Comparison of ENCODE assay signal across 15 cellular contexts in the genomic region with DNA sequence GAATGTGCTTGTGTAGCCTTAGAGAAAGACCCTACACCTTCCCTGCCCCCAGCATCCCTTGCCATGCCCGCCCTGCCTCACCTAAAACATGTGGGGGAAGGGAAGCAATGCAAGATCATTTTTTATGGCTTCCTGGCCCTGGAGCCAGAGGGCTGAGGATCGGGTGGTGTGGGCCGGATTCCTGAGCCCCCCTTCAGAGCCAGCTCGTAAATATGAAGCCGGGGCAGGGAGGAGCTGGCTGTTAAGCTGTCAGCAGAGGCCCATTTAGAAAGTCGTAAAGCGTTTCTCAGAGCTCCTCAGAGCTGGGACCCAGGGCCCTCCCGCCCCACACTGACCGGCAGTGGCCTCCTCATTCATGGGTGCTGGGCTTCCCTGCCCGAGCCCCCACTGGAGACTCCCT. TPM values are rescaled to one million over a fixed set of nuclear protein-coding genes. Genes with fewer than 3 reads are reported as not detected.
DNase-seq lines count a peak whose midpoint lies in the region; ATAC-seq, FAIRE-seq and TF ChIP-seq lines count a peak whose summit lies in the region.
"Had no signal": no experiment of that assay in that cellular context is flagged by ENCODE, and none has a peak within 500 bp of the region (broad histone marks: within the 10 kb centered on the region; RNA-seq: fewer than 3 reads in every experiment).

No MANE protein-coding gene starts in this region.

- peak; percentile 79 for DNase-seq in GM04504 (ENCODE audit: low read depth)
- DNase-seq in adipocyte (ENCODE audit: low read depth) = no peak
- DNase-seq in lower lobe of right lung = no peak
- no peak for DNase-seq in tibial artery
- DNase-seq in WERI-Rb-1 = no peak
- no peak for DNase-seq in NCI-H2196 treated with DMSO at 0.1 percent for 48 hours (lab: John Stamatoyannopoulos, UW; ENCODE audit: unreplicated experiment)
- no peak for DNase-seq in GM19239 (ENCODE audit: insufficient read length, low spot score)
- no peak for DNase-seq in AG20443 (ENCODE audit: low spot score)
- DNase-seq: activated CD4-positive, alpha-beta memory T cell treated with anti-CD3 and anti-CD28 coated beads, Interleukin-2, amount 10 ng/mL, durations not matched to agents 7 days and 5 days; activated T-cell treated with anti-CD3 and anti-CD28 coated beads, Interleukin-2, amount 50 U/mL, for 4 hours; NCI-H774; SW 1271 had no signal

- no peaks in the 10 kb centered on the region for H3K9me3 ChIP-seq in adipocyte (ENCODE audit: control insufficient read depth, low read length)
- H3K9me3 ChIP-seq in lower lobe of right lung = no peaks in the 10 kb centered on the region
- no peaks in the 10 kb centered on the region for H3K9me3 ChIP-seq in tibial artery
- no peaks in the 10 kb centered on the region for H3K9me3 ChIP-seq in WERI-Rb-1 (ENCODE audit: severe bottlenecking)
- H3K9me3 ChIP-seq: breast epithelium had no signal

- H3K4me1 ChIP-seq in adipocyte (ENCODE audit: control insufficient read depth, insufficient read depth, low read length) (peaks cover 44% of the 10 kb centered on the region), lower lobe of right lung (peaks cover 77% of the 10 kb centered on the region), tibial artery (peaks cover 0 to 71% (median 52%) of the 10 kb centered on the region in 4 donors)

- intact Hi-C loops in lower lobe of right lung (cut with DNase I) = no loop called here
- intact Hi-C loops in tibial artery (cut with DNase I; ENCODE audit: low total_unique reads) = no loop called here

- no peak for FAIRE-seq in GM19239 (lab: Jason Lieb, UNC)

- no peaks in the 10 kb centered on the region for H3K36me3 ChIP-seq in adipocyte (ENCODE audit: control insufficient read depth, insufficient read depth, low read length, severe bottlenecking)
- no peaks in the 10 kb centered on the region for H3K36me3 ChIP-seq in lower lobe of right lung
- H3K36me3 ChIP-seq in tibial artery = no peaks in the 10 kb centered on the region
- H3K36me3 ChIP-seq in WERI-Rb-1 = no peaks in the 10 kb centered on the region
- H3K36me3 ChIP-seq: breast epithelium had no signal

- no peak for ATAC-seq in lower lobe of right lung
- ATAC-seq: activated T-cell treated with anti-CD3 and anti-CD28 coated beads, Interleukin-2, amount 50 U/mL, for 4 hours had no signal

- H3K27ac ChIP-seq in lower lobe of right lung (peak overlapping the region; percentile 76), tibial artery (peak overlapping the region; percentile 65 to 67), WERI-Rb-1 (no peak overlapping the region)
- H3K27ac ChIP-seq: VCaP had no signal

- no peak overlapping the region for H3K4me3 ChIP-seq in adipocyte (ENCODE audit: low read length)
- no peak overlapping the region for H3K4me3 ChIP-seq in lower lobe of right lung
- H3K4me3 ChIP-seq in tibial artery = no peak overlapping the region
- no peak overlapping the region for H3K4me3 ChIP-seq in WERI-Rb-1 (ENCODE audit: low read depth, low read length)
- H3K4me3 ChIP-seq: breast epithelium had no signal

- no peaks in the 10 kb centered on the region for H3K27me3 ChIP-seq in adipocyte (replicated peaks; ENCODE audit: control insufficient read depth, insufficient read depth, low read length)
- H3K27me3 ChIP-seq in lower lobe of right lung (ENCODE audit: low read depth) = no peaks in the 10 kb centered on the region
- H3K27me3 ChIP-seq in tibial artery = peaks cover 0 to 10% of the 10 kb centered on the region in 2 donors
- no peaks in the 10 kb centered on the region for H3K27me3 ChIP-seq in WERI-Rb-1 (ENCODE audit: insufficient read depth, low read depth, severe bottlenecking)
- H3K27me3 ChIP-seq: breast epithelium had no signal

- TF ChIP-seq CTCF in lower lobe of right lung (IDR thresholded peaks at IDR 0.05) (no peak), tibial artery (IDR thresholded peaks at IDR 0.05) (no peak), WERI-Rb-1 (IDR thresholded peaks at IDR 0.05; ENCODE audit: low read depth, low read length) (no peak)

- H3K9ac ChIP-seq in adipocyte (ENCODE audit: low read length) = peak overlapping the region; percentile 73

RNA-seq across cellular contexts. Expression of gene UNC5B, which starts 23.9 kb away (rescaled TPM):
- total RNA-seq in lower lobe of right lung = 22.2 TPM
- total RNA-seq: activated CD4-positive, alpha-beta memory T cell treated with anti-CD3 and anti-CD28 coated beads, Interleukin-2, amount 10 ng/mL, durations not matched to agents 7 days and 5 days; B cell had no signal
